Comparison of ENCODE assay signal across 1 cellular context in genomic region chr20:25490656-25491445, GRCh38.
TF ChIP-seq lines count a peak whose summit lies in the region.

No MANE protein-coding gene starts in this region.

TF ChIP-seq in WTC11, 78 proteins besides CTCF, POLR2A, EP300 and RAD21 (continued from another document):
- no peak for TF ChIP-seq ZBTB43 (CRISPR knock-in tag; IDR thresholded peaks at IDR 0.05)
- TF ChIP-seq E2F4 (CRISPR knock-in tag; IDR thresholded peaks at IDR 0.05; ENCODE audit: borderline replicate concordance, low read depth): no peak
TF ChIP-seq in WTC11: peak in this region for 0.
